Comparison of ENCODE assay signal across 11 cellular contexts in genomic region chr12:127209318-127209717, GRCh38.
"Had no signal": no experiment of that assay in that cellular context is flagged by ENCODE, and none has a peak within 500 bp of the region (broad histone marks: within the 10 kb centered on the region; RNA-seq: fewer than 3 reads in every experiment).

No MANE protein-coding gene starts in this region.

- H3K9me3 Mint-ChIP-seq: HFFc6 had no signal

- H3K9me3 ChIP-seq: HAP-1 had no signal

- H3K27ac Mint-ChIP-seq: GM23338, H9, HFFc6 had no signal

- ATAC-seq: GM23338, HCT116 had no signal

- FAIRE-seq: H1, H54 had no signal

- H3K36me3 ChIP-seq: HAP-1 had no signal

- H3K4me3 ChIP-seq: GM23248, GM23338, HAP-1 had no signal

- H3K9ac ChIP-seq: GM23248 had no signal

- H3K27ac ChIP-seq: GM23248 had no signal

- H3K4me3 Mint-ChIP-seq: GM23338, H9, HFFc6 had no signal

- H3K4me1 ChIP-seq: HAP-1 had no signal

- H3K4me2 ChIP-seq: GM23338 had no signal

- H2AFZ ChIP-seq: GM23248, GM23338 had no signal

- DNase-seq: GM23248, GOT3, H7, H9, HCEC 1CT, HFFc6 had no signal

- H3K4me1 Mint-ChIP-seq: GM23338, H9 had no signal
